1 cellular context compared by ENCODE assay signal in genomic region chr9:126487856-126488255, GRCh38.
TF ChIP-seq lines count a peak whose summit lies in the region.

No MANE protein-coding gene starts in this region.

TF ChIP-seq in HepG2, 621 proteins besides CTCF, POLR2A, EP300 and RAD21 (continued from another document):
- TF ChIP-seq ZFP62 (CRISPR knock-in tag; IDR thresholded peaks at IDR 0.05) (no peak), NRL (CRISPR knock-in tag; IDR thresholded peaks at IDR 0.05; ENCODE audit: borderline replicate concordance) (no peak), DBP (CRISPR knock-in tag; IDR thresholded peaks at IDR 0.05; ENCODE audit: not compliant biosample characterization) (no peak), ZNF557 (CRISPR knock-in tag; IDR thresholded peaks at IDR 0.05) (no peak), ZNF775 (CRISPR knock-in tag; IDR thresholded peaks at IDR 0.05; ENCODE audit: borderline replicate concordance) (no peak)
